ENCODE assay signal across 1 cellular context in genomic region chr15:80153900-80154299, GRCh38.
TF ChIP-seq lines count a peak whose summit lies in the region.

No MANE protein-coding gene starts in this region.

TF ChIP-seq in H1, 55 proteins besides CTCF, POLR2A, EP300 and RAD21 (continued from another document):
- TF ChIP-seq BCL11A (IDR thresholded peaks at IDR 0.05; ENCODE audit: low read depth in 2 of 2, low read length in 2 of 2): no peak
- no peak for TF ChIP-seq RBBP5 (IDR thresholded peaks at IDR 0.05; ENCODE audit: borderline replicate concordance, low read depth, low read length)
- TF ChIP-seq SIRT6 (IDR thresholded peaks at IDR 0.05; ENCODE audit: low read length): no peak
- no peak for TF ChIP-seq PHF8 (conservative IDR thresholded peaks at IDR 0.05; ENCODE audit: low read depth, low read length)
- no peak for TF ChIP-seq EZH2 (IDR thresholded peaks at IDR 0.05; ENCODE audit: low read depth, low read length, severe bottlenecking)
- TF ChIP-seq RNF2 (IDR thresholded peaks at IDR 0.05; ENCODE audit: borderline replicate concordance, low read depth, low read length, missing control alignments, poor library complexity, severe bottlenecking): no peak
- TF ChIP-seq RFX5 (IDR thresholded peaks at IDR 0.05; ENCODE audit: borderline replicate concordance, low read depth, low read length): no peak
- no peak for TF ChIP-seq RXRA (IDR thresholded peaks at IDR 0.05; ENCODE audit: insufficient read depth, low read depth, low read length)
- no peak for TF ChIP-seq KDM5A (IDR thresholded peaks at IDR 0.05; ENCODE audit: low read length)
- no peak for TF ChIP-seq JUND (IDR thresholded peaks at IDR 0.05; ENCODE audit: low read length)
- TF ChIP-seq TAF1 (IDR thresholded peaks at IDR 0.05; ENCODE audit: low read depth, low read length): no peak
- TF ChIP-seq EGR1 (IDR thresholded peaks at IDR 0.05; ENCODE audit: borderline replicate concordance, low read depth, low read length): no peak
- TF ChIP-seq CREB1 (IDR thresholded peaks at IDR 0.05): no peak
- no peak for TF ChIP-seq HDAC6 (IDR thresholded peaks at IDR 0.05; ENCODE audit: low read depth, low read length)
